In genomic region chr17:49294126-49294525, GRCh38 we compare ENCODE assay signal across 17 cellular contexts.
A peak's percentile ranks its signal among the peaks of the same experiment; 100 is the strongest.
DNase-seq lines count a peak whose midpoint lies in the region; ATAC-seq, FAIRE-seq and TF ChIP-seq lines count a peak whose summit lies in the region.
"Had no signal": no experiment of that assay in that cellular context is flagged by ENCODE, and none has a peak within 500 bp of the region (broad histone marks: within the 10 kb centered on the region; RNA-seq: fewer than 3 reads in every experiment).

No MANE protein-coding gene starts in this region.

- intact Hi-C loops in dorsolateral prefrontal cortex (cut with DNase I) = loop anchor here in 1 of 2 donors (5.0 kb wide), 1 partner anchor 67 kb away; no protein-coding TSS in a partner anchor

- H3K27ac Mint-ChIP-seq in activated T-cell treated with anti-CD3 and anti-CD28 coated beads, Interleukin-2, amount 50 U/mL, for 24 hours = peak overlapping the region; percentile 61
- no peak overlapping the region for H3K27ac Mint-ChIP-seq in activated T-helper 17 cell treated with anti-CD3 and anti-CD28 coated beads, Interleukin-2, amount 50 U/mL, for 72 hours
- H3K27ac Mint-ChIP-seq in stimulated activated effector memory CD8-positive, alpha-beta T cell treated with anti-CD3 and anti-CD28 coated beads, Interleukin-12 subunit alpha, Interleukin-12 subunit beta, amount 100 ng/mL, for 72 hours = peak overlapping the region; percentile 10
- H3K27ac Mint-ChIP-seq: B cell; CD4-positive, alpha-beta T cell had no signal

- no peak overlapping the region for H3K4me3 ChIP-seq in dorsolateral prefrontal cortex
- H3K4me3 ChIP-seq: HAP-1 had no signal

- no peak overlapping the region for H3K4me3 Mint-ChIP-seq in activated T-cell treated with anti-CD3 and anti-CD28 coated beads, Interleukin-2, amount 50 U/mL, for 24 hours
- no peak overlapping the region for H3K4me3 Mint-ChIP-seq in activated T-helper 17 cell treated with anti-CD3 and anti-CD28 coated beads, Interleukin-2, amount 50 U/mL, for 72 hours
- no peak overlapping the region for H3K4me3 Mint-ChIP-seq in stimulated activated effector memory CD8-positive, alpha-beta T cell treated with anti-CD3 and anti-CD28 coated beads, Interleukin-12 subunit alpha, Interleukin-12 subunit beta, amount 100 ng/mL, for 72 hours
- H3K4me3 Mint-ChIP-seq: B cell; CD4-positive, alpha-beta T cell had no signal

- peak; percentile 10 for FAIRE-seq in RCC 7860 (lab: Jason Lieb, UNC)
- FAIRE-seq: A204.1, GM12891, H1, HepG2, HTR-8/SVneo had no signal

- H3K9me3 Mint-ChIP-seq in activated T-cell treated with anti-CD3 and anti-CD28 coated beads, Interleukin-2, amount 50 U/mL, for 24 hours = no peaks in the 10 kb centered on the region
- no peaks in the 10 kb centered on the region for H3K9me3 Mint-ChIP-seq in activated T-helper 17 cell treated with anti-CD3 and anti-CD28 coated beads, Interleukin-2, amount 50 U/mL, for 72 hours
- H3K9me3 Mint-ChIP-seq in stimulated activated effector memory CD8-positive, alpha-beta T cell treated with anti-CD3 and anti-CD28 coated beads, Interleukin-12 subunit alpha, Interleukin-12 subunit beta, amount 100 ng/mL, for 72 hours = no peaks in the 10 kb centered on the region
- H3K9me3 Mint-ChIP-seq: CD4-positive, alpha-beta T cell had no signal

- no peaks in the 10 kb centered on the region for H3K27me3 ChIP-seq in dorsolateral prefrontal cortex

- peaks cover 15% of the 10 kb centered on the region for H3K4me1 Mint-ChIP-seq in activated T-cell treated with anti-CD3 and anti-CD28 coated beads, Interleukin-2, amount 50 U/mL, for 24 hours (ENCODE audit: low read depth)
- H3K4me1 Mint-ChIP-seq in activated T-helper 17 cell treated with anti-CD3 and anti-CD28 coated beads, Interleukin-2, amount 50 U/mL, for 72 hours = peaks cover 5% of the 10 kb centered on the region
- peaks cover 9% of the 10 kb centered on the region for H3K4me1 Mint-ChIP-seq in stimulated activated effector memory CD8-positive, alpha-beta T cell treated with anti-CD3 and anti-CD28 coated beads, Interleukin-12 subunit alpha, Interleukin-12 subunit beta, amount 100 ng/mL, for 72 hours
- H3K4me1 Mint-ChIP-seq: B cell had no signal

- ATAC-seq in activated T-helper 17 cell treated with anti-CD3 and anti-CD28 coated beads, Interleukin-2, amount 50 U/mL, for 72 hours (replicated peaks) = peak; percentile 59
- ATAC-seq in stimulated activated effector memory CD8-positive, alpha-beta T cell treated with anti-CD3 and anti-CD28 coated beads, Interleukin-12 subunit alpha, Interleukin-12 subunit beta, amount 100 ng/mL, for 72 hours = peak; percentile 60
- ATAC-seq: HepG2 had no signal

- no peak for TF ChIP-seq CTCF in dorsolateral prefrontal cortex (IDR thresholded peaks at IDR 0.05 in 54 of 56, conservative IDR thresholded peaks at IDR 0.05 in 2 of 56; ENCODE audit: low read depth in 1 of 56, partially characterized antibody in 56 of 56)

- DNase-seq in activated T-cell treated with anti-CD3 and anti-CD28 coated beads, Interleukin-2, amount 50 U/mL, for 24 hours = no peak
- no peak for DNase-seq in activated T-cell treated with anti-CD3 and anti-CD28 coated beads, Interleukin-2, amount 50 U/mL, for 48 hours
- DNase-seq in RCC 7860 (ENCODE audit: low spot score) (no peak), dorsolateral prefrontal cortex (no peak), nucleus accumbens (lab: John Stamatoyannopoulos, UW) (no peak)
- DNase-seq in stimulated activated effector memory CD8-positive, alpha-beta T cell treated with anti-CD3 and anti-CD28 coated beads, Interleukin-12 subunit alpha, Interleukin-12 subunit beta, amount 100 ng/mL, for 72 hours (ENCODE audit: low spot score in 2 of 2) = no peak
- DNase-seq: C1 segment of cervical spinal cord; CD4-positive, alpha-beta T cell; DMS79 had no signal

- peaks cover 14% of the 10 kb centered on the region for H3K36me3 Mint-ChIP-seq in activated T-cell treated with anti-CD3 and anti-CD28 coated beads, Interleukin-2, amount 50 U/mL, for 24 hours (ENCODE audit: low read depth)
- H3K36me3 Mint-ChIP-seq in activated T-helper 17 cell treated with anti-CD3 and anti-CD28 coated beads, Interleukin-2, amount 50 U/mL, for 72 hours (ENCODE audit: low read depth) = peaks cover 22% of the 10 kb centered on the region
- H3K36me3 Mint-ChIP-seq in stimulated activated effector memory CD8-positive, alpha-beta T cell treated with anti-CD3 and anti-CD28 coated beads, Interleukin-12 subunit alpha, Interleukin-12 subunit beta, amount 100 ng/mL, for 72 hours = peaks cover 35% of the 10 kb centered on the region

- peak overlapping the region in 1 of 59 donors; percentile 5 for H3K27ac ChIP-seq in dorsolateral prefrontal cortex

- no peaks in the 10 kb centered on the region for H3K27me3 Mint-ChIP-seq in activated T-cell treated with anti-CD3 and anti-CD28 coated beads, Interleukin-2, amount 50 U/mL, for 24 hours
- no peaks in the 10 kb centered on the region for H3K27me3 Mint-ChIP-seq in activated T-helper 17 cell treated with anti-CD3 and anti-CD28 coated beads, Interleukin-2, amount 50 U/mL, for 72 hours
- H3K27me3 Mint-ChIP-seq: B cell; CD4-positive, alpha-beta T cell had no signal
